ENCODE assay signal across 7 cellular contexts in genomic region chr14:53836546-53836945, GRCh38.
"Had no signal": no experiment of that assay in that cellular context is flagged by ENCODE, and none has a peak within 500 bp of the region (broad histone marks: within the 10 kb centered on the region; RNA-seq: fewer than 3 reads in every experiment).

No MANE protein-coding gene starts in this region.

- H3K27ac ChIP-seq: GM23248, HL-60 had no signal

- H3K9me3 ChIP-seq: HAP-1 had no signal

- H3K9ac ChIP-seq: GM23248 had no signal

- ATAC-seq: HepG2 had no signal

- H2AFZ ChIP-seq: GM23248 had no signal

- H3K4me3 ChIP-seq: GM23248, HAP-1 had no signal

- DNase-seq: GM23248, GOT3, H7, KBM-7 had no signal

- H3K36me3 ChIP-seq: HAP-1 had no signal
